ENCODE assay signal across 1 cellular context in the genomic region with DNA sequence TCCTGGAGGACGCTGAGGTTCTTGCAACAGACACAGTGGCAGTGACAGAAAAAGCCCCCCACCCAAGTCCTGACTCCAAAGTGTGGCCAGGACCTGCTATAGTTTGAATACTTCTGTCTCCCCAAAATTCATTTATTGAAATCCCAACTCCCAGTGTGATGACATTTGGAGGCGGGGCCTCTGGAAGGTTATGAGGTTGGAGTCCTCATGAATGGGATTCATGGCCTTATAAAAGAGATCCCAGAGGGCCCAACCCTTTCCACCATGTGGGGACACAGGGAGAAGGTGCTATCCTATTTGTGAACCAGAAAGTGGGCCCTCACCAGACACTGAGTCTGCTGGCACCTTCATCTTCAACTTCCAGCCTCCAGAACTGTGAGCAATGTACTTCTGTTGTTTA.
TF ChIP-seq lines count a peak whose summit lies in the region.

No MANE protein-coding gene starts in this region.

TF ChIP-seq in K562, 482 proteins besides CTCF, POLR2A, EP300 and RAD21:
- TF ChIP-seq BMI1 (IDR thresholded peaks at IDR 0.05; ENCODE audit: low read length) = no peak
- TF ChIP-seq ZNF584 (CRISPR knock-in tag; IDR thresholded peaks at IDR 0.05; ENCODE audit: low read depth) = 0 out of 2 replicates have a peak, but pooled peaks have one; percentile 5
